In genomic region chr5:73380052-73380451, GRCh38 we compare ENCODE assay signal across 21 cellular contexts.
DNase-seq lines count a peak whose midpoint lies in the region; ATAC-seq, FAIRE-seq and TF ChIP-seq lines count a peak whose summit lies in the region.
"Had no signal": no experiment of that assay in that cellular context is flagged by ENCODE, and none has a peak within 500 bp of the region (broad histone marks: within the 10 kb centered on the region; RNA-seq: fewer than 3 reads in every experiment).

No MANE protein-coding gene starts in this region.

- no peak overlapping the region for H4K91ac ChIP-seq in H1 (replicated peaks; ENCODE audit: insufficient read length, low read length)

- peaks cover 6% of the 10 kb centered on the region; the same call in 1 of the 2 replicates for H3F3A ChIP-seq in GM23338 (replicated peaks; ENCODE audit: low read depth)

- WGBS in H1 (ENCODE audit: extremely low coverage in 1 of 2, insufficient coverage in 1 of 2, insufficient read length in 1 of 2, insufficient replicate concordance in 2 of 2, low coverage in 1 of 2, low lambda C conversion rate in 2 of 2, missing lambda C conversion rate in 1 of 2), 2 experiments, result 73% methylated on average over 19 of the region's 19 CpGs; no CpG with 5 or more reads in 1 of the 2 experiments

- H3K27me3 Mint-ChIP-seq in activated CD8-positive, alpha-beta memory T cell treated with anti-CD3 and anti-CD28 coated beads, Interleukin-2, amount 10 ng/mL, durations not matched to agents 7 days and 5 days, result peaks cover 81% of the 10 kb centered on the region
- peaks cover 76% of the 10 kb centered on the region for H3K27me3 Mint-ChIP-seq in GM23338 (ENCODE audit: insufficient read depth, low read depth, poor library complexity)
- H3K27me3 Mint-ChIP-seq in naive thymus-derived CD8-positive, alpha-beta T cell, result peaks cover 59 to 88% (median 75%) of the 10 kb centered on the region in 5 donors

- H3K4me1 ChIP-seq in GM23338 (ENCODE audit: insufficient read depth), result peaks cover 37% of the 10 kb centered on the region; the same call in 1 of the 2 replicates
- peaks cover 0 to 3% (median 0%) of the 10 kb centered on the region in 4 experiments; a peak in 3 of 7 replicates for H3K4me1 ChIP-seq in H1 (replicated peaks in 1 of 4; ENCODE audit: control insufficient read depth in 3 of 4, insufficient read depth in 4 of 4, low read length in 3 of 4)
- peaks cover 11% of the 10 kb centered on the region for H3K4me1 ChIP-seq in mucosa of descending colon (ENCODE audit: low read depth)

- no peak overlapping the region for H4K5ac ChIP-seq in H1 (ENCODE audit: insufficient read length, low read depth, low read length)

- H3K14ac ChIP-seq in H1 (ENCODE audit: insufficient read length), result no peak overlapping the region

- H3K27ac ChIP-seq in GM23338 (ENCODE audit: low read depth) (no peak overlapping the region), H1 (ENCODE audit: low read depth, low read length) (no peak overlapping the region)
- H3K27ac ChIP-seq: C4-2B, HL-60 had no signal

- H4K20me1 ChIP-seq in GM23338 (replicated peaks; ENCODE audit: insufficient read depth) (no peaks in the 10 kb centered on the region), H1 (replicated peaks in 1 of 2; ENCODE audit: control insufficient read depth in 1 of 2, insufficient read depth in 2 of 2, low read length in 2 of 2) (no peaks in the 10 kb centered on the region)

- H3K36me3 Mint-ChIP-seq in activated CD8-positive, alpha-beta memory T cell treated with anti-CD3 and anti-CD28 coated beads, Interleukin-2, amount 10 ng/mL, durations not matched to agents 7 days and 5 days, result peaks cover 25% of the 10 kb centered on the region
- H3K36me3 Mint-ChIP-seq in GM23338 (ENCODE audit: low read depth), result peaks cover 11% of the 10 kb centered on the region
- peaks cover 7 to 19% (median 12%) of the 10 kb centered on the region in 3 donors for H3K36me3 Mint-ChIP-seq in naive thymus-derived CD8-positive, alpha-beta T cell

- H3K27me3 ChIP-seq in GM23338 (ENCODE audit: insufficient read depth), result peaks cover 97% of the 10 kb centered on the region
- H3K27me3 ChIP-seq in H1 (replicated peaks in 1 of 4; ENCODE audit: control insufficient read depth in 3 of 4, extremely low read depth in 1 of 4, insufficient read depth in 3 of 4, low read length in 3 of 4), result peaks cover 18 to 49% (median 40%) of the 10 kb centered on the region in 4 experiments

- no peaks in the 10 kb centered on the region for H3K79me1 ChIP-seq in H1 (ENCODE audit: low read depth, low read length)

- TF ChIP-seq EP300 in H1 (IDR thresholded peaks at IDR 0.05; ENCODE audit: borderline replicate concordance in 1 of 2, low read depth in 2 of 2, low read length in 2 of 2), result no peak

- no peak for DNase-seq in activated CD8-positive, alpha-beta memory T cell treated with anti-CD3 and anti-CD28 coated beads, Interleukin-2, amount 10 ng/mL, durations not matched to agents 7 days and 5 days
- DNase-seq in activated CD8-positive, alpha-beta memory T cell treated with anti-CD3 and anti-CD28 coated beads for 24 hours, result no peak
- DNase-seq in GM23338 (ENCODE audit: low spot score), result peak; percentile 24
- no peak for DNase-seq in H1 (ENCODE audit: low read depth in 1 of 2, low spot score in 2 of 2)
- no peak for DNase-seq in naive thymus-derived CD8-positive, alpha-beta T cell
- DNase-seq in AG08396 (ENCODE audit: low spot score), result no peak
- DNase-seq in mucosa of descending colon, result no peak
- DNase-seq: COR-L47, DMS153, H9, Kasumi-1, MM.1S, NCI-H1092 treated with DMSO at 0.1 percent for 48 hours, NCI-H1694, NCI-H2227 treated with DMSO at 0.1 percent for 48 hours, NCI-H524 had no signal

- no peak overlapping the region for H2BK120ac ChIP-seq in H1 (replicated peaks; ENCODE audit: low read depth, low read length)

- peaks cover 5% of the 10 kb centered on the region for H3K4me1 Mint-ChIP-seq in activated CD8-positive, alpha-beta memory T cell treated with anti-CD3 and anti-CD28 coated beads, Interleukin-2, amount 10 ng/mL, durations not matched to agents 7 days and 5 days
- H3K4me1 Mint-ChIP-seq in GM23338, result peaks cover 37% of the 10 kb centered on the region
- peaks cover 8 to 20% (median 17%) of the 10 kb centered on the region in 4 donors for H3K4me1 Mint-ChIP-seq in naive thymus-derived CD8-positive, alpha-beta T cell

- H2AK5ac ChIP-seq in H1 (ENCODE audit: low read depth, low read length), result peak overlapping the region; percentile 19; the same call in 1 of the 2 replicates

- no peak overlapping the region for H2BK15ac ChIP-seq in H1 (ENCODE audit: low read length)

- no peak overlapping the region for H3K9ac ChIP-seq in H1 (replicated peaks in 1 of 4; ENCODE audit: extremely low read depth in 1 of 4, low read depth in 3 of 4, low read length in 3 of 4)

- H3K9me2 ChIP-seq in GM23338 (ENCODE audit: insufficient read depth), result no peaks in the 10 kb centered on the region

- ATAC-seq in activated CD8-positive, alpha-beta memory T cell treated with anti-CD3 and anti-CD28 coated beads, Interleukin-2, amount 10 ng/mL, durations not matched to agents 7 days and 5 days, result no peak
- ATAC-seq in GM23338 (no peak; the same call in 2 of the 3 replicates), mucosa of descending colon (no peak), HG03139 (IDR thresholded peaks at IDR 0.05; ENCODE audit: unreplicated experiment) (no peak)
- ATAC-seq in naive thymus-derived CD8-positive, alpha-beta T cell, result no peak

- no peak overlapping the region for H3K23ac ChIP-seq in H1 (ENCODE audit: insufficient read length)

- H3K18ac ChIP-seq in H1 (ENCODE audit: extremely low read depth, low read length), result no peak overlapping the region

- H4K8ac ChIP-seq in H1 (ENCODE audit: extremely low read depth, insufficient read depth, low read length), result no peak overlapping the region; the same call in 1 of the 2 replicates

- 0 out of 2 replicates have a peak overlapping the region, but pooled peaks have one; percentile 60 for H2BK12ac ChIP-seq in H1 (ENCODE audit: low read depth, low read length)

- peaks cover 0 to 2% of the 10 kb centered on the region in 2 experiments; a peak in 2 of 4 replicates for H3K9me3 ChIP-seq in H1 (ENCODE audit: insufficient read depth in 2 of 2, low read depth in 1 of 2, low read length in 1 of 2)
- peaks cover 10% of the 10 kb centered on the region for H3K9me3 ChIP-seq in mucosa of descending colon

- TF ChIP-seq POLR2A in H1 (IDR thresholded peaks at IDR 0.05; ENCODE audit: control extremely low read depth in 1 of 2, low read depth in 2 of 2, low read length in 2 of 2), result no peak

- no peak overlapping the region for H3K4me3 Mint-ChIP-seq in activated CD8-positive, alpha-beta memory T cell treated with anti-CD3 and anti-CD28 coated beads, Interleukin-2, amount 10 ng/mL, durations not matched to agents 7 days and 5 days
- H3K4me3 Mint-ChIP-seq in GM23338, result peak overlapping the region; percentile 63
- H3K4me3 Mint-ChIP-seq in naive thymus-derived CD8-positive, alpha-beta T cell, result peak overlapping the region in 7 of 10 donors; percentile 9 to 74 (median 57)
- H3K4me3 Mint-ChIP-seq: H9 had no signal

- no peak overlapping the region for H3K4ac ChIP-seq in H1 (replicated peaks; ENCODE audit: insufficient read length, low read depth, low read length)

- H2BK20ac ChIP-seq in H1 (ENCODE audit: low read length), result no peak overlapping the region

- H2BK5ac ChIP-seq in H1 (ENCODE audit: low read depth, low read length), result no peak overlapping the region

- peaks cover 16% of the 10 kb centered on the region for H3K9me3 Mint-ChIP-seq in activated CD8-positive, alpha-beta memory T cell treated with anti-CD3 and anti-CD28 coated beads, Interleukin-2, amount 10 ng/mL, durations not matched to agents 7 days and 5 days (ENCODE audit: low read depth)
- peaks cover 14% of the 10 kb centered on the region for H3K9me3 Mint-ChIP-seq in GM23338
- peaks cover 4 to 23% (median 13%) of the 10 kb centered on the region in 9 donors for H3K9me3 Mint-ChIP-seq in naive thymus-derived CD8-positive, alpha-beta T cell

- peak overlapping the region; percentile 49 for H3K27ac Mint-ChIP-seq in activated CD8-positive, alpha-beta memory T cell treated with anti-CD3 and anti-CD28 coated beads, Interleukin-2, amount 10 ng/mL, durations not matched to agents 7 days and 5 days
- no peak overlapping the region for H3K27ac Mint-ChIP-seq in GM23338
- H3K27ac Mint-ChIP-seq in naive thymus-derived CD8-positive, alpha-beta T cell, result no peak overlapping the region

- H3K36me3 ChIP-seq in GM23338 (ENCODE audit: insufficient read depth) (peaks cover 3% of the 10 kb centered on the region), H1 (ENCODE audit: control insufficient read depth in 2 of 4, insufficient read depth in 4 of 4, low read length in 3 of 4) (no peaks in the 10 kb centered on the region), mucosa of descending colon (ENCODE audit: low read depth) (no peaks in the 10 kb centered on the region)

- no peak for FAIRE-seq in H1 (lab: Jason Lieb, UNC)
- FAIRE-seq: GM19239, HTR-8/SVneo had no signal

- no peak overlapping the region for H3K56ac ChIP-seq in H1 (replicated peaks; ENCODE audit: insufficient read length, low read depth, low read length)

- POLR2A ChIA-PET in H1 (lab: Charles Lee; ENCODE audit: partially characterized antibody), result no interaction called here
- POLR2A ChIA-PET in naive thymus-derived CD8-positive, alpha-beta T cell (lab: Charles Lee), result no interaction called here

- TF ChIP-seq RAD21 in H1 (IDR thresholded peaks at IDR 0.05 in 1 of 2, conservative IDR thresholded peaks at IDR 0.05 in 1 of 2; ENCODE audit: low read depth in 2 of 2, low read length in 2 of 2), result no peak

- peak overlapping the region; percentile 85 for H3K4me2 ChIP-seq in GM23338
- no peak overlapping the region for H3K4me2 ChIP-seq in H1 (ENCODE audit: insufficient read depth in 1 of 2, low read depth in 2 of 2, low read length in 2 of 2)

- peak overlapping the region; percentile 59 for H3K4me3 ChIP-seq in GM23338
- H3K4me3 ChIP-seq in H1 (ENCODE audit: extremely low read depth in 1 of 4, insufficient read depth in 2 of 4, low read depth in 3 of 4, low read length in 4 of 4), result no peak overlapping the region
- no peak overlapping the region for H3K4me3 ChIP-seq in mucosa of descending colon

- H2AFZ ChIP-seq in GM23338 (peak overlapping the region; percentile 66), H1 (ENCODE audit: low read length) (no peak overlapping the region)

- H3K23me2 ChIP-seq in H1 (ENCODE audit: low read depth, low read length), result no peaks in the 10 kb centered on the region; the same call in 1 of the 2 replicates

- TF ChIP-seq CTCF in GM23338 (conservative IDR thresholded peaks at IDR 0.05; ENCODE audit: low read depth in 2 of 2) (no peak), H1 (IDR thresholded peaks at IDR 0.05; ENCODE audit: control extremely low read depth in 1 of 3, insufficient read depth in 1 of 3, low read depth in 1 of 3, low read length in 3 of 3) (no peak), mucosa of descending colon (IDR thresholded peaks at IDR 0.05) (no peak)

- intact Hi-C loops in mucosa of descending colon (cut with DNase I, micrococcal nuclease), result no loop called here

- no peaks in the 10 kb centered on the region for H3K79me2 ChIP-seq in GM23338 (replicated peaks; ENCODE audit: insufficient read depth)
- no peaks in the 10 kb centered on the region for H3K79me2 ChIP-seq in H1 (ENCODE audit: control insufficient read depth in 1 of 2, insufficient read depth in 2 of 2, low read length in 2 of 2)

- CTCF ChIA-PET in activated CD8-positive, alpha-beta memory T cell treated with anti-CD3 and anti-CD28 coated beads, Interleukin-2, amount 10 ng/mL, durations not matched to agents 7 days and 5 days (lab: Charles Lee), result no interaction called here
- CTCF ChIA-PET in H1 (lab: Charles Lee; ENCODE audit: partially characterized antibody), result interaction anchor here (1.3 to 1.6 kb wide), 2 partner anchors 40 to 76 kb away, joined by 3 to 4 read pairs; no protein-coding TSS in a partner anchor
